ENCODE assay signal across 21 cellular contexts in genomic region chr14:67602071-67602470, GRCh38. TPM values are rescaled to one million over a fixed set of nuclear protein-coding genes. Genes with fewer than 3 reads are reported as not detected.
DNase-seq lines count a peak whose midpoint lies in the region; ATAC-seq, FAIRE-seq and TF ChIP-seq lines count a peak whose summit lies in the region.
"Had no signal": no experiment of that assay in that cellular context is flagged by ENCODE, and none has a peak within 500 bp of the region (broad histone marks: within the 10 kb centered on the region; RNA-seq: fewer than 3 reads in every experiment).

No MANE protein-coding gene starts in this region.

- no peaks in the 10 kb centered on the region for H3K9me3 Mint-ChIP-seq in CD4-positive, alpha-beta T cell
- no peaks in the 10 kb centered on the region for H3K9me3 Mint-ChIP-seq in GM23338
- peaks cover 25% of the 10 kb centered on the region for H3K9me3 Mint-ChIP-seq in nephron progenitor cell

- no peak for TF ChIP-seq EP300 in GM12878 (IDR thresholded peaks at IDR 0.05; ENCODE audit: borderline replicate concordance in 1 of 2, control insufficient read depth in 1 of 2, low read depth in 2 of 2, low read length in 2 of 2)

- WGBS in GM12878 (ENCODE audit: insufficient coverage, insufficient replicate concordance, low lambda C conversion rate, missing lambda C conversion rate) = 53% methylated on average over 7 of the region's 7 CpGs

- intact Hi-C loops in CD4-positive, alpha-beta T cell (cut with DNase I, micrococcal nuclease) = loop anchor here (5.0 kb wide), 4 partner anchors 65 to 215 kb away; partner anchors contain the start of genes RAD51B (in 1 of the 2), RDH11 (in 1 of the 2), VTI1B (in 1 of the 2) and ZFYVE26 (in 1 of the 2)
- intact Hi-C loops in GM12878 (cut with micrococcal nuclease; ENCODE audit: unreplicated experiment) = no loop called here

- no peak overlapping the region for H3K9ac ChIP-seq in GM12878 (ENCODE audit: control insufficient read depth, insufficient read depth, low read length)
- H3K9ac ChIP-seq: SK-N-SH had no signal

- H3K9me3 ChIP-seq in CD4-positive, alpha-beta T cell (ENCODE audit: control insufficient read depth, low read length) = no peaks in the 10 kb centered on the region
- peaks cover 2% of the 10 kb centered on the region; the same call in 1 of the 3 replicates for H3K9me3 ChIP-seq in GM12878 (replicated peaks; ENCODE audit: control insufficient read depth, insufficient read depth, low read length)
- H3K9me3 ChIP-seq: SK-N-SH had no signal

- no peak for TF ChIP-seq POLR2A in GM12878 (IDR thresholded peaks at IDR 0.05; ENCODE audit: low read depth, low read length)

- no peak for TF ChIP-seq RAD21 in GM12878 (IDR thresholded peaks at IDR 0.05; ENCODE audit: insufficient read depth, low read depth, low read length)

- H2AFZ ChIP-seq in GM23338 = no peak overlapping the region
- no peak overlapping the region for H2AFZ ChIP-seq in GM12878 (ENCODE audit: control insufficient read depth, low read depth, low read length)

- peaks cover 4% of the 10 kb centered on the region for H3K36me3 Mint-ChIP-seq in CD4-positive, alpha-beta T cell (ENCODE audit: low read depth)
- H3K36me3 Mint-ChIP-seq in GM23338 (ENCODE audit: low read depth) (no peaks in the 10 kb centered on the region), nephron progenitor cell (ENCODE audit: low read depth) (peaks cover 6% of the 10 kb centered on the region)

- H3K4me1 ChIP-seq in GM23338 (ENCODE audit: insufficient read depth) (peaks cover 4% of the 10 kb centered on the region), GM12878 (ENCODE audit: control insufficient read depth, insufficient read depth, low read length) (peaks cover 9% of the 10 kb centered on the region; the same call in 1 of the 2 replicates)

- POLR2A ChIA-PET in CD4-positive, alpha-beta T cell (lab: Charles Lee) = no interaction called here
- POLR2A ChIA-PET in GM12878 (lab: Charles Lee) = interaction anchor here (1.2 kb wide), 1 partner anchor 93 kb away, joined by 3 read pairs; the partner anchor contains the start of gene RDH11

- H3K27ac ChIP-seq in CD4-positive, alpha-beta T cell (ENCODE audit: low read depth, low read length) = no peak overlapping the region
- H3K27ac ChIP-seq in GM23338 (ENCODE audit: low read depth) (no peak overlapping the region), GM12878 (ENCODE audit: control insufficient read depth, insufficient read depth) (no peak overlapping the region)

- H3K4me2 ChIP-seq in GM23338 (no peak overlapping the region), GM12878 (ENCODE audit: control insufficient read depth, insufficient read depth) (no peak overlapping the region; the same call in 1 of the 2 replicates)
- H3K4me2 ChIP-seq: SK-N-SH had no signal

- H4K20me1 ChIP-seq in GM23338 (replicated peaks; ENCODE audit: insufficient read depth) (no peaks in the 10 kb centered on the region), GM12878 (ENCODE audit: control insufficient read depth, insufficient read depth) (no peaks in the 10 kb centered on the region)

- no peaks in the 10 kb centered on the region for H3K27me3 Mint-ChIP-seq in CD4-positive, alpha-beta T cell
- peaks cover 82% of the 10 kb centered on the region for H3K27me3 Mint-ChIP-seq in GM23338 (ENCODE audit: insufficient read depth, low read depth, poor library complexity)
- peaks cover 20% of the 10 kb centered on the region for H3K27me3 Mint-ChIP-seq in nephron progenitor cell (ENCODE audit: low read depth, poor library complexity)

- no peak overlapping the region for H3K27ac Mint-ChIP-seq in CD4-positive, alpha-beta T cell
- no peak overlapping the region for H3K27ac Mint-ChIP-seq in GM23338
- H3K27ac Mint-ChIP-seq in nephron progenitor cell = no peak overlapping the region

- H3F3A ChIP-seq in GM23338 (replicated peaks; ENCODE audit: low read depth) = 0 out of 2 replicates have a peak, but pooled peaks cover 7% of the 10 kb centered on the region

- no peaks in the 10 kb centered on the region for H3K79me2 ChIP-seq in GM23338 (replicated peaks; ENCODE audit: insufficient read depth)
- peaks cover 10% of the 10 kb centered on the region for H3K79me2 ChIP-seq in GM12878 (ENCODE audit: control insufficient read depth, insufficient read depth, low read length)

- no peaks in the 10 kb centered on the region for H3K36me3 ChIP-seq in GM23338 (ENCODE audit: insufficient read depth)
- no peaks in the 10 kb centered on the region for H3K36me3 ChIP-seq in GM12878 (ENCODE audit: control insufficient read depth in 2 of 2, insufficient read depth in 2 of 2, low read length in 1 of 2)

- H3K27me3 ChIP-seq in CD4-positive, alpha-beta T cell (ENCODE audit: control insufficient read depth, insufficient read depth, low read length) = no peaks in the 10 kb centered on the region
- H3K27me3 ChIP-seq in GM23338 (ENCODE audit: insufficient read depth) = peaks cover 81% of the 10 kb centered on the region
- no peaks in the 10 kb centered on the region for H3K27me3 ChIP-seq in GM12878 (replicated peaks in 1 of 2; ENCODE audit: control insufficient read depth in 2 of 2, insufficient read depth in 2 of 2, low read length in 1 of 2)

- H3K4me1 Mint-ChIP-seq in CD4-positive, alpha-beta T cell (ENCODE audit: low read depth) = peaks cover 31% of the 10 kb centered on the region
- H3K4me1 Mint-ChIP-seq in GM23338 = peaks cover 3% of the 10 kb centered on the region; the same call in 2 of the 3 replicates
- H3K4me1 Mint-ChIP-seq in nephron progenitor cell = peaks cover 38% of the 10 kb centered on the region

- RAD21 ChIA-PET in GM12878 (lab: Charles Lee; ENCODE audit: unreplicated experiment) = interaction anchor here (0.8 kb wide), 1 partner anchor 65 kb away, joined by 3 read pairs; no protein-coding TSS in a partner anchor

- ATAC-seq in CD4-positive, alpha-beta T cell (ENCODE audit: poor library complexity) = no peak
- ATAC-seq in GM23338 (no peak), GM12878 (no peak)
- ATAC-seq: Panc1 had no signal

- in situ Hi-C loops in GM12878 (cut with MboI) = no loop called here

- CTCF ChIA-PET in CD4-positive, alpha-beta T cell (lab: Charles Lee) = no interaction called here
- CTCF ChIA-PET in GM12878 (lab: Yijun Ruan, JAX) = interaction anchor here (1.0 to 1.2 kb wide), 2 partner anchors 72 to 100 kb away, joined by 3 read pairs; partner anchors contain the start of gene RDH12

- FAIRE-seq in GM12878 (lab: Jason Lieb, UNC) = no peak
- FAIRE-seq: GM12892, GM19239, H1 had no signal

- BruUV-seq in GM12878 (replicated peaks; lab: Mats Ljungman, UMichigan) = no TSS peak

- SMC1A ChIA-PET in GM12878 (lab: Charles Lee; ENCODE audit: uncharacterized antibody, unreplicated experiment) = interaction anchor here (0.7 to 1.1 kb wide), 4 partner anchors 17 to 76 kb away, joined by 3 read pairs; no protein-coding TSS in a partner anchor

- H3K4me3 Mint-ChIP-seq in CD4-positive, alpha-beta T cell = peak overlapping the region; percentile 43
- H3K4me3 Mint-ChIP-seq in GM23338 (no peak overlapping the region), nephron progenitor cell (peak overlapping the region; percentile 10)

- H3K4me3 ChIP-seq in GM23338 (no peak overlapping the region), GM12878 (no peak overlapping the region)

- H3K9me2 ChIP-seq in GM23338 (ENCODE audit: insufficient read depth) = no peaks in the 10 kb centered on the region
- H3K9me2 ChIP-seq: SK-N-SH had no signal

- TF ChIP-seq CTCF in CD4-positive, alpha-beta T cell (IDR thresholded peaks at IDR 0.05) = no peak
- no peak for TF ChIP-seq CTCF in GM23338 (conservative IDR thresholded peaks at IDR 0.05; ENCODE audit: low read depth in 2 of 2)
- no peak for TF ChIP-seq CTCF in GM12878 (IDR thresholded peaks at IDR 0.05 in 2 of 3, conservative IDR thresholded peaks at IDR 0.05 in 1 of 3; ENCODE audit: control insufficient read depth in 2 of 3, extremely low read depth in 1 of 3, insufficient read depth in 1 of 3, low read depth in 3 of 3, low read length in 3 of 3)
- no peak for TF ChIP-seq CTCF in nephron progenitor cell (IDR thresholded peaks at IDR 0.05)

- no peak for DNase-seq in CD4-positive, alpha-beta T cell
- peak; percentile 24 for DNase-seq in GM23338 (ENCODE audit: low spot score)
- DNase-seq in GM12878 (ENCODE audit: low read depth, low spot score) = no peak
- no peak for DNase-seq in nephron progenitor cell
- no peak for DNase-seq in NCI-H1930 (lab: John Stamatoyannopoulos, UW)
- DNase-seq in RPMI8226 = no peak
- DNase-seq in NOMO-1 treated with DMSO at 0.1 percent for 48 hours (lab: John Stamatoyannopoulos, UW; ENCODE audit: unreplicated experiment) = no peak
- no peak for DNase-seq in NCI-H1092 treated with DMSO at 0.1 percent for 48 hours (lab: John Stamatoyannopoulos, UW)
- DNase-seq: ACHN, COR-L47, KG1, NCI-H1105, NCI-H1694 treated with DMSO at 0.1 percent for 48 hours, NCI-H446, NCI-H748 treated with DMSO at 0.1 percent for 48 hours, Right ventricle myocardium superior, SK-N-SH had no signal

RNA-seq across cellular contexts. Expression of gene PIGH, which starts 2.0 kb away (rescaled TPM):
- total RNA-seq in CD4-positive, alpha-beta T cell = 10 to 100 TPM; 66.0 to 69.7 TPM
- 6.1 and 8.7 TPM in 2 replicates for total RNA-seq in GM23338 (2014; rRNA removed; shearing (Covaris generic))
- polyA plus RNA-seq in GM23338 (2016; fragmentation: Nextera tagmentation; extraction: Ambion mirVana) = 8.2 and 9.3 TPM in 2 replicates
- total RNA-seq in GM12878 (2013; cell fraction: nucleolus; rRNA removed) = 36.2 and 37.4 TPM in 2 replicates
- total RNA-seq in GM12878 (2014; rRNA removed) = 26.5 and 29.9 TPM in 2 replicates
- 17.6 and 19.3 TPM in 2 replicates for total RNA-seq in GM12878 (2014; rRNA removed; fragmentation: Illumina TruSeq; extraction: Trizol)
- 16.6 and 19.4 TPM in 2 replicates for total RNA-seq in GM12878 (2021)
- polyA plus RNA-seq in GM12878 (2011; ENCODE audit: low read depth) = 15.3 TPM
- 46.6 and 52.3 TPM in 2 replicates for polyA plus RNA-seq in GM12878 (2011; rRNA removed)
- polyA plus RNA-seq in GM12878 (2011; cell fraction: cytosol; rRNA removed) = 38.0 and 92.9 TPM in 2 replicates
- polyA plus RNA-seq in GM12878 (2011; cell fraction: nucleus; rRNA removed) = 138 and 169 TPM in 2 replicates
- polyA plus RNA-seq in GM12878 (2012) = 18.5 and 19.9 TPM in 2 replicates
- 19.5 and 22.8 TPM in 2 replicates for polyA plus RNA-seq in GM12878 (2014; fragmentation: Illumina TruSeq; extraction: Trizol)
- polyA plus RNA-seq in GM12878 (2014; fragmentation: Nextera tagmentation; extraction: Ambion mirVana) = 10 to 100 TPM; 15.5 to 17.8 TPM
- 34.4 and 41.7 TPM in 2 replicates for polyA plus RNA-seq in GM12878 (2014; rRNA removed)
- polyA plus RNA-seq in GM12878 (2016; fragmentation: Nextera tagmentation; extraction: Ambion mirVana) = 10 to 100 TPM; 25.0 to 26.5 TPM
- polyA minus RNA-seq in GM12878 (2011; rRNA and poly(A)+ RNA removed) = 21.1 and 22.1 TPM in 2 replicates
- polyA minus RNA-seq in GM12878 (2011; cell fraction: cytosol; rRNA and poly(A)+ RNA removed) = 11.9 and 13.6 TPM in 2 replicates
- polyA minus RNA-seq in GM12878 (2011; cell fraction: nucleus; rRNA and poly(A)+ RNA removed) = 13.3 and 21.0 TPM in 2 replicates

RNA-seq across cellular contexts. Expression of gene ARG2, which starts 17.6 kb away (rescaled TPM):
- 1 to 10 TPM; 3.7 to 3.9 TPM for total RNA-seq in CD4-positive, alpha-beta T cell
- 67.2 and 69.4 TPM in 2 replicates for total RNA-seq in GM23338 (2014; rRNA removed; shearing (Covaris generic))
- polyA plus RNA-seq in GM23338 (2016; fragmentation: Nextera tagmentation; extraction: Ambion mirVana) = 38.6 and 42.7 TPM in 2 replicates
- 2.2 and 3.0 TPM in 2 replicates for total RNA-seq in GM12878 (2013; cell fraction: nucleolus; rRNA removed)
- 0.96 and 2.1 TPM in 2 replicates for total RNA-seq in GM12878 (2014; rRNA removed)
- total RNA-seq in GM12878 (2014; rRNA removed; fragmentation: Illumina TruSeq; extraction: Trizol) = 0.81 and 0.88 TPM in 2 replicates
- 0.85 and 0.93 TPM in 2 replicates for total RNA-seq in GM12878 (2021)
- 1.4 TPM for polyA plus RNA-seq in GM12878 (2011; ENCODE audit: low read depth)
- polyA plus RNA-seq in GM12878 (2011; rRNA removed) = 7.8 and 8.9 TPM in 2 replicates
- 5.3 and 6.3 TPM in 2 replicates for polyA plus RNA-seq in GM12878 (2011; cell fraction: cytosol; rRNA removed)
- 2.0 and 7.1 TPM in 2 replicates for polyA plus RNA-seq in GM12878 (2011; cell fraction: nucleus; rRNA removed)
- polyA plus RNA-seq in GM12878 (2012) = 1.4 and 2.4 TPM in 2 replicates
- 1.5 and 1.6 TPM in 2 replicates for polyA plus RNA-seq in GM12878 (2014; fragmentation: Illumina TruSeq; extraction: Trizol)
- 1 to 10 TPM; 2.1 to 3.2 TPM for polyA plus RNA-seq in GM12878 (2014; fragmentation: Nextera tagmentation; extraction: Ambion mirVana)
- 0.74 and 1.8 TPM in 2 replicates for polyA plus RNA-seq in GM12878 (2014; rRNA removed)
- polyA plus RNA-seq in GM12878 (2016; fragmentation: Nextera tagmentation; extraction: Ambion mirVana) = 1 to 10 TPM in 1 of 2 experiments, under 1 TPM in 1; 0.48 to 1.2 TPM
- polyA minus RNA-seq in GM12878 (2011; rRNA and poly(A)+ RNA removed) = 4.7 and 5.3 TPM in 2 replicates
- polyA minus RNA-seq in GM12878 (2011; cell fraction: cytosol; rRNA and poly(A)+ RNA removed) = 1.4 and 2.5 TPM in 2 replicates
- 1.8 and 1.9 TPM in 2 replicates for polyA minus RNA-seq in GM12878 (2011; cell fraction: nucleus; rRNA and poly(A)+ RNA removed)

Comparison
In these comparisons a context has a peak if more than half of its experiments do, and no peak if none do; other contexts are left out.
1. RNA of gene ARG2, which starts 17.6 kb away (total RNA-seq): 67.2 to 69.4 TPM in GM23338; 3.7 to 3.9 TPM in CD4-positive, alpha-beta T cell and 0.81 to 3.0 TPM in GM12878; every median in the first group is over 10 times any median in the second.